ENCODE assay signal across 8 cellular contexts in genomic region chr2:105396254-105397024, GRCh38. TPM values are rescaled to one million over a fixed set of nuclear protein-coding genes. Genes with fewer than 3 reads are reported as not detected.
DNase-seq lines count a peak whose midpoint lies in the region; ATAC-seq and TF ChIP-seq lines count a peak whose summit lies in the region.

No MANE protein-coding gene starts in this region.

- H2BK5ac ChIP-seq in IMR-90 (ENCODE audit: low read depth, low read length, poor library complexity, severe bottlenecking), result peak overlapping the region; percentile 99

- in situ Hi-C loops in IMR-90 (cut with MboI; ENCODE audit: low sequenced_read_pairs), result no loop called here

- TF ChIP-seq POLR2A in IMR-90 (IDR thresholded peaks at IDR 0.05; ENCODE audit: low read depth, low read length), result peak; percentile 49; the same call in 1 of the 2 replicates

- WGBS in IMR-90 (ENCODE audit: extremely low coverage in 2 of 2, insufficient read length in 1 of 2), 2 experiments, result 100% methylated on average over 3 of the region's 12 CpGs; no CpG with 5 or more reads in 1 of the 2 experiments

- H2BK20ac ChIP-seq in IMR-90 (ENCODE audit: low read depth, low read length), result peak overlapping the region; percentile 20

- H3K4me1 ChIP-seq in ACC112 (ENCODE audit: control insufficient read depth, insufficient read depth, low read length, unreplicated experiment), result peaks cover 63% of the 10 kb centered on the region
- peaks cover 33% of the 10 kb centered on the region for H3K4me1 ChIP-seq in IMR-90 (ENCODE audit: control insufficient read depth, insufficient read depth, low read length)

- peak overlapping the region; percentile 53 for H4K5ac ChIP-seq in IMR-90 (ENCODE audit: low read depth, low read length)

- H3K9me3 ChIP-seq in IMR-90 (ENCODE audit: control insufficient read depth, insufficient read depth, low read length), result no peaks in the 10 kb centered on the region

- H3K18ac ChIP-seq in IMR-90 (ENCODE audit: low read depth, low read length), result peak overlapping the region; percentile 98

- DNase-seq in IMR-90 (peak; percentile 98), cardiac fibroblast (ENCODE audit: low read depth in 2 of 2) (peak; percentile 88 to 99), non-pigmented ciliary epithelial cell (ENCODE audit: low read depth) (peak; percentile 92), nucleus accumbens (lab: John Stamatoyannopoulos, UW) (no peak), putamen (ENCODE audit: low spot score) (no peak), ureter (ENCODE audit: low spot score) (no peak)

- intact Hi-C loops in IMR-90 (cut with micrococcal nuclease), result loop anchor here (2.0 kb wide), 2 partner anchors 48 to 124 kb away; no protein-coding TSS in a partner anchor

- H2AK9ac ChIP-seq in IMR-90 (replicated peaks; ENCODE audit: low read depth, low read length, poor library complexity), result peak overlapping the region; percentile 65

- peaks cover 52% of the 10 kb centered on the region for H4K20me1 ChIP-seq in IMR-90 (ENCODE audit: insufficient read depth, low read length)

- dilution Hi-C loops in IMR-90 (cut with HindIII; ENCODE audit: low sequenced_read_pairs, unreplicated experiment), result no loop called here

- CTCF ChIA-PET in IMR-90 (lab: Yijun Ruan, JAX), result interaction anchor here (1.5 kb wide), 1 partner anchor 123 kb away, joined by 3 read pairs; no protein-coding TSS in a partner anchor

- ATAC-seq in IMR-90 (ENCODE audit: low read depth) (peak; percentile 48), GM18873 (IDR thresholded peaks at IDR 0.05; ENCODE audit: low FRiP score, unreplicated experiment) (no peak)

- TF ChIP-seq CTCF in IMR-90 (conservative IDR thresholded peaks at IDR 0.05; ENCODE audit: low read depth, low read length), result no peak
- TF ChIP-seq CTCF in cardiac fibroblast (IDR thresholded peaks at IDR 0.05; ENCODE audit: low read depth, low read length), result no peak

- H3K14ac ChIP-seq in IMR-90 (replicated peaks; ENCODE audit: low read depth, low read length), result peak overlapping the region; percentile 70

- TF ChIP-seq RAD21 in IMR-90 (IDR thresholded peaks at IDR 0.05; ENCODE audit: low read length), result no peak

- peak overlapping the region; percentile 64 for H3K23ac ChIP-seq in IMR-90 (ENCODE audit: low read depth, low read length)

- peak overlapping the region; percentile 38 for H2AK5ac ChIP-seq in IMR-90 (ENCODE audit: low read depth, low read length)

- H3K36me3 ChIP-seq in ACC112 (ENCODE audit: insufficient read depth, low read length), result peaks cover 32% of the 10 kb centered on the region
- peaks cover 47% of the 10 kb centered on the region for H3K36me3 ChIP-seq in IMR-90 (ENCODE audit: control insufficient read depth, insufficient read depth, low read length)

- H3K79me1 ChIP-seq in IMR-90 (ENCODE audit: low read depth in 1 of 2, low read length in 2 of 2), result peaks cover 12 to 56% of the 10 kb centered on the region in 2 experiments

- POLR2A ChIA-PET in IMR-90 (lab: Charles Lee; ENCODE audit: unreplicated experiment), result interaction anchor here (0.5 to 1.3 kb wide), 3 partner anchors 41 to 125 kb away, joined by 3 to 4 read pairs (median 3); no protein-coding TSS in a partner anchor

- no TSS peak for BruUV-seq in IMR-90 (replicated peaks; lab: Mats Ljungman, UMichigan)

- peak overlapping the region; percentile 100 for H3K9ac ChIP-seq in IMR-90 (ENCODE audit: low read depth, low read length)

- H3K27ac ChIP-seq in ACC112 (ENCODE audit: low read depth, low read length), result peak overlapping the region; percentile 94
- peak overlapping the region; percentile 100 for H3K27ac ChIP-seq in IMR-90 (ENCODE audit: insufficient read depth, low read length)

- H3K56ac ChIP-seq in IMR-90 (ENCODE audit: extremely low read depth, insufficient read depth, low read length), result peak overlapping the region; percentile 80

- H2BK15ac ChIP-seq in IMR-90 (ENCODE audit: low read depth, low read length), result peak overlapping the region; percentile 46; the same call in 2 of the 3 replicates

- H2BK120ac ChIP-seq in IMR-90 (ENCODE audit: low read depth, low read length), result peak overlapping the region; percentile 54

- peak overlapping the region; percentile 57 for H3K4ac ChIP-seq in IMR-90 (ENCODE audit: low read depth, low read length)

- peaks cover 83% of the 10 kb centered on the region for H3K79me2 ChIP-seq in ACC112 (ENCODE audit: control insufficient read depth, insufficient read depth, low read length, unreplicated experiment)

- H3K4me2 ChIP-seq in IMR-90 (ENCODE audit: low read depth, low read length), result peak overlapping the region; percentile 98

- H2AFZ ChIP-seq in ACC112 (ENCODE audit: low read length, unreplicated experiment), result no peak overlapping the region
- no peak overlapping the region for H2AFZ ChIP-seq in IMR-90 (replicated peaks; ENCODE audit: low read length, poor library complexity)

- H3K4me3 ChIP-seq in ACC112 (ENCODE audit: low read depth, low read length) (peak overlapping the region; percentile 100), IMR-90 (ENCODE audit: insufficient read depth, low read depth, low read length) (peak overlapping the region; percentile 99), cardiac fibroblast (replicated peaks in 1 of 2; ENCODE audit: low read depth in 2 of 2, low read length in 2 of 2) (peak overlapping the region; percentile 22 to 94)

- H3K27me3 ChIP-seq in ACC112 (ENCODE audit: insufficient read depth, low read length) (no peaks in the 10 kb centered on the region), IMR-90 (ENCODE audit: control insufficient read depth, insufficient read depth, low read length) (no peaks in the 10 kb centered on the region)

- peak overlapping the region; percentile 85 for H4K91ac ChIP-seq in IMR-90 (ENCODE audit: insufficient read depth, low read depth, low read length)

- peak overlapping the region; percentile 14 to 55 for H4K8ac ChIP-seq in IMR-90 (ENCODE audit: low read depth in 2 of 2, low read length in 2 of 2)

- peaks cover 31% of the 10 kb centered on the region for H3K9me1 ChIP-seq in IMR-90 (ENCODE audit: insufficient read depth, low read length)

TF ChIP-seq in IMR-90, 13 proteins besides CTCF, POLR2A, EP300 and RAD21:
- no peak for TF ChIP-seq SMC3 (IDR thresholded peaks at IDR 0.05; ENCODE audit: low read depth, low read length)
- peak; percentile 76 for TF ChIP-seq MXI1 (IDR thresholded peaks at IDR 0.05; ENCODE audit: borderline replicate concordance, low read depth, low read length)
- 0 out of 2 replicates have a peak, but pooled peaks have one; percentile 14 for TF ChIP-seq NFE2L2 (IDR thresholded peaks at IDR 0.05; ENCODE audit: low read depth, low read length)
- TF ChIP-seq CHD1 (IDR thresholded peaks at IDR 0.05; ENCODE audit: low read depth, low read length), result no peak
- peak; percentile 38 for TF ChIP-seq CEBPB (IDR thresholded peaks at IDR 0.05; ENCODE audit: low read depth, low read length)
- TF ChIP-seq ELK1 (IDR thresholded peaks at IDR 0.05; ENCODE audit: borderline replicate concordance, low read depth, low read length), result no peak
- peak; percentile 78 for TF ChIP-seq BHLHE40 (IDR thresholded peaks at IDR 0.05; ENCODE audit: low read depth, low read length)
- TF ChIP-seq RCOR1 (IDR thresholded peaks at IDR 0.05; ENCODE audit: insufficient replicate concordance, low read length), result no peak
- TF ChIP-seq MAFK (IDR thresholded peaks at IDR 0.05; ENCODE audit: low read depth, low read length), result no peak
- TF ChIP-seq MAZ (IDR thresholded peaks at IDR 0.05; ENCODE audit: borderline replicate concordance, low read depth, low read length), result no peak
- no peak; the same call in 1 of the 2 replicates for TF ChIP-seq USF2 (IDR thresholded peaks at IDR 0.05; ENCODE audit: low read depth, low read length)
- TF ChIP-seq FOS (IDR thresholded peaks at IDR 0.05; ENCODE audit: low read depth, low read length), result peak; percentile 88
- no peak for TF ChIP-seq RFX5 (IDR thresholded peaks at IDR 0.05; ENCODE audit: low read depth, low read length)
TF ChIP-seq in IMR-90: peak in this region for 5.

RNA-seq across cellular contexts. Expression of gene FHL2, which starts 2.4 kb away (rescaled TPM):
- total RNA-seq in IMR-90 (2012; rRNA removed), result 373 and 464 TPM in 2 replicates
- polyA plus RNA-seq in IMR-90 (2012; rRNA removed), result 550 and 574 TPM in 2 replicates
- polyA plus RNA-seq in IMR-90 (2012; cell fraction: cytosol; rRNA removed), result 533 and 781 TPM in 2 replicates
- polyA plus RNA-seq in IMR-90 (2012; cell fraction: nucleus; rRNA removed; ENCODE audit: low replicate concordance), result 291 and 300 TPM in 2 replicates
- 120 TPM for total RNA-seq in ureter

RNA-seq across cellular contexts. Expression of gene C2orf49, which starts 59.1 kb away (rescaled TPM):
- total RNA-seq in IMR-90 (2012; rRNA removed) (3.8 and 11.1 TPM in 2 replicates), ureter (17.1 TPM)
- polyA plus RNA-seq in IMR-90 (2012; rRNA removed), result 8.5 and 8.6 TPM in 2 replicates
- 1.1 and 1.3 TPM in 2 replicates for polyA plus RNA-seq in IMR-90 (2012; cell fraction: cytosol; rRNA removed)
- polyA plus RNA-seq in IMR-90 (2012; cell fraction: nucleus; rRNA removed; ENCODE audit: low replicate concordance), result 0.46 and 5.5 TPM in 2 replicates

Comparison
In these comparisons a context has a peak if more than half of its experiments do, and no peak if none do; other contexts are left out.
1. DNase-seq: peak in IMR-90 (single experiment), cardiac fibroblast (2 of 2) and non-pigmented ciliary epithelial cell (single experiment); none in nucleus accumbens (0 of 56), putamen (single experiment) and ureter (single experiment).
2. Peak in every context shown above with its lines, with median percentiles within 50 percentile points of each other: H3K4me3 ChIP-seq.